17 cellular contexts compared by ENCODE assay signal in the genomic region with DNA sequence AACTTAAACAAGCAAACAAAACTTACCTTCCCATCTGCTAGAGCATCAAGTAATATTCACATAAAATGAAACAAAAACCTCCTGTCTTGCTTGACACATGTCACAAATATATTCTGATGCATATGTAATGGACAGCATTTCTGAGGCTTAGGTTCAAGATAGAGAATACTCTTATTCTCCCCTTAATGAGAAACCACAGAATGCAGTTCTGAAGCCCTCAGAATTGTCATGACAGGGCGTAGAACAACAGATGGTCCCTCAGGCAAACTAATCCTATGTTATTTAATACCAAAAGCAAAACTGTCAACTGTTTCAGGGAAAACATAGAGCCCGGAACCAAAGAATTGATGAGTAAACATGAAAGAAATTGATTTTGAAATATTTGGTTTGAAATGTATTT.
"Had no signal": no experiment of that assay in that cellular context is flagged by ENCODE, and none has a peak within 500 bp of the region (broad histone marks: within the 10 kb centered on the region; RNA-seq: fewer than 3 reads in every experiment).

No MANE protein-coding gene starts in this region.

- H3K27me3 ChIP-seq: gastrocnemius medialis, heart right ventricle, sigmoid colon, spleen, upper lobe of right lung had no signal

- H3K9me3 ChIP-seq: gastrocnemius medialis, heart right ventricle, left ventricle myocardium inferior, sigmoid colon, spleen, upper lobe of right lung had no signal

- H3K36me3 ChIP-seq: gastrocnemius medialis, heart right ventricle, left ventricle myocardium inferior, sigmoid colon, spleen, upper lobe of right lung had no signal

- DNase-seq: activated CD4-positive, alpha-beta T cell treated with anti-CD3 and anti-CD28 coated beads for 1 hour; activated gamma-delta T cell treated with Interleukin-2 at 50 U/mL for 16 hours; effector CD8-positive, alpha-beta T cell; gastrocnemius medialis; heart right ventricle; left ventricle myocardium inferior; mammary epithelial cell; midbrain; occipital lobe; posterior cingulate gyrus; sigmoid colon; spleen; stimulated activated CD4-positive, alpha-beta T cell treated with anti-CD3 and anti-CD28 coated beads, Interleukin-4, amount 100 ng/mL, for 4 hours; stimulated activated naive B cell treated with anti-CD40 and anti-IgM and Interleukin-4, amounts not matched to agents 10 μg/mL and 1 μg/mL and 100 μg/mL, for 72 hours; upper lobe of right lung had no signal

- H3K27ac ChIP-seq: gastrocnemius medialis, heart right ventricle, left ventricle myocardium inferior, sigmoid colon, spleen, upper lobe of right lung, VCaP had no signal

- H3K4me1 ChIP-seq: gastrocnemius medialis, heart right ventricle, left ventricle myocardium inferior, sigmoid colon, spleen, upper lobe of right lung had no signal

- ATAC-seq: esophagus mucosa; gastrocnemius medialis; heart right ventricle; stimulated activated naive B cell treated with anti-CD40 and anti-IgM and Interleukin-4, amounts not matched to agents 10 μg/mL and 1 μg/mL and 100 μg/mL, for 72 hours; upper lobe of right lung had no signal

- H3K4me3 ChIP-seq: gastrocnemius medialis, heart right ventricle, left ventricle myocardium inferior, sigmoid colon, spleen, upper lobe of right lung had no signal
